In genomic region chr5:163563880-163564279, GRCh38 we compare ENCODE assay signal across 18 cellular contexts. TPM values are rescaled to one million over a fixed set of nuclear protein-coding genes. Genes with fewer than 3 reads are reported as not detected.
A peak's percentile ranks its signal among the peaks of the same experiment; 100 is the strongest.
DNase-seq lines count a peak whose midpoint lies in the region; ATAC-seq, FAIRE-seq and TF ChIP-seq lines count a peak whose summit lies in the region.
"Had no signal": no experiment of that assay in that cellular context is flagged by ENCODE, and none has a peak within 500 bp of the region (broad histone marks: within the 10 kb centered on the region; RNA-seq: fewer than 3 reads in every experiment).

No MANE protein-coding gene starts in this region.

- H2BK20ac ChIP-seq in H9 (ENCODE audit: low read depth, low read length, poor library complexity, severe bottlenecking) (no peak overlapping the region), H1 (ENCODE audit: low read length) (no peak overlapping the region)

- no peak overlapping the region for H3K9ac ChIP-seq in H9 (ENCODE audit: extremely low read depth, insufficient read length, low read length)
- H3K9ac ChIP-seq in H1 (replicated peaks in 1 of 4; ENCODE audit: extremely low read depth in 1 of 4, low read depth in 3 of 4, low read length in 3 of 4), result no peak overlapping the region
- H3K9ac ChIP-seq in iPS-20b (ENCODE audit: low read depth, low read length), result no peak overlapping the region

- H4K20me1 ChIP-seq in GM23338 (replicated peaks; ENCODE audit: insufficient read depth) (no peaks in the 10 kb centered on the region), H9 (ENCODE audit: control insufficient read depth, insufficient read depth, insufficient read length) (no peaks in the 10 kb centered on the region), H1 (replicated peaks in 1 of 2; ENCODE audit: control insufficient read depth in 1 of 2, insufficient read depth in 2 of 2, low read length in 2 of 2) (no peaks in the 10 kb centered on the region)

- H3K23ac ChIP-seq in H9 (ENCODE audit: insufficient read length, low read depth, low read length) (no peak overlapping the region), H1 (ENCODE audit: insufficient read length) (no peak overlapping the region)

- H2BK120ac ChIP-seq in H9 (ENCODE audit: low read depth, low read length, poor library complexity, severe bottlenecking) (no peak overlapping the region), H1 (replicated peaks; ENCODE audit: low read depth, low read length) (no peak overlapping the region)

- no peak overlapping the region for H2AK5ac ChIP-seq in H9 (ENCODE audit: insufficient read length, low read length)
- H2AK5ac ChIP-seq in H1 (ENCODE audit: low read depth, low read length), result no peak overlapping the region

- H3K79me2 ChIP-seq in GM23338 (replicated peaks; ENCODE audit: insufficient read depth) (no peaks in the 10 kb centered on the region), H9 (ENCODE audit: insufficient read depth, low read length) (no peaks in the 10 kb centered on the region), H1 (ENCODE audit: control insufficient read depth in 1 of 2, insufficient read depth in 2 of 2, low read length in 2 of 2) (no peaks in the 10 kb centered on the region)

- H3K79me1 ChIP-seq in H9 (ENCODE audit: insufficient read depth, low read depth, low read length, poor library complexity, severe bottlenecking) (no peaks in the 10 kb centered on the region), H1 (ENCODE audit: low read depth, low read length) (no peaks in the 10 kb centered on the region)

- H3K4me3 ChIP-seq in GM23338 (no peak overlapping the region), H1 (ENCODE audit: extremely low read depth in 1 of 4, insufficient read depth in 2 of 4, low read depth in 3 of 4, low read length in 4 of 4) (peak overlapping the region in 1 of 4 experiments; percentile 36; a peak in 2 of 8 replicates), iPS-20b (ENCODE audit: low read length) (peak overlapping the region; percentile 18; the same call in 1 of the 2 replicates), spleen (no peak overlapping the region)
- H3K4me3 ChIP-seq: K562 had no signal

- H3K14ac ChIP-seq in H9 (ENCODE audit: insufficient read depth, low read length), result no peak overlapping the region
- no peak overlapping the region for H3K14ac ChIP-seq in H1 (ENCODE audit: insufficient read length)

- H3K27ac ChIP-seq in GM23338 (ENCODE audit: low read depth) (no peak overlapping the region), H9 (ENCODE audit: insufficient read length, low read depth, low read length) (no peak overlapping the region), H1 (ENCODE audit: low read depth, low read length) (no peak overlapping the region), iPS-20b (ENCODE audit: low read length) (no peak overlapping the region), spleen (no peak overlapping the region)
- H3K27ac ChIP-seq: C4-2B, HL-60, RWPE1 had no signal

- no peak for FAIRE-seq in H1 (lab: Jason Lieb, UNC)

- H3K36me3 ChIP-seq in GM23338 (ENCODE audit: insufficient read depth) (no peaks in the 10 kb centered on the region), H1 (ENCODE audit: control insufficient read depth in 2 of 4, insufficient read depth in 4 of 4, low read length in 3 of 4) (no peaks in the 10 kb centered on the region), iPS-20b (ENCODE audit: insufficient read depth, low read depth, low read length) (no peaks in the 10 kb centered on the region), spleen (no peaks in the 10 kb centered on the region)

- peak; percentile 4 to 5; a peak in 1 of 4 replicates for TF ChIP-seq RAD21 in H1 (IDR thresholded peaks at IDR 0.05 in 1 of 2, conservative IDR thresholded peaks at IDR 0.05 in 1 of 2; ENCODE audit: low read depth in 2 of 2, low read length in 2 of 2)

- H3K9me3 ChIP-seq in H9 (ENCODE audit: control insufficient read depth, low read depth, low read length), result no peaks in the 10 kb centered on the region
- no peaks in the 10 kb centered on the region for H3K9me3 ChIP-seq in H1 (ENCODE audit: insufficient read depth in 2 of 2, low read depth in 1 of 2, low read length in 1 of 2)
- no peaks in the 10 kb centered on the region for H3K9me3 ChIP-seq in iPS-20b (ENCODE audit: insufficient read depth, low read depth, low read length)
- no peaks in the 10 kb centered on the region for H3K9me3 ChIP-seq in spleen

- intact Hi-C loops in spleen (cut with DNase I; ENCODE audit: low total_unique reads), result loop anchor here (2.0 to 10.0 kb wide), 2 partner anchors 451 to 939 kb away; no protein-coding TSS in a partner anchor

- H3K4me2 ChIP-seq in GM23338, result peak overlapping the region; percentile 27
- H3K4me2 ChIP-seq in H9 (ENCODE audit: insufficient read depth, insufficient read length, low read length), result peak overlapping the region; percentile 46
- peak overlapping the region; percentile 2 to 52; a peak in 2 of 4 replicates for H3K4me2 ChIP-seq in H1 (ENCODE audit: insufficient read depth in 1 of 2, low read depth in 2 of 2, low read length in 2 of 2)

- no peaks in the 10 kb centered on the region; the same call in 2 of the 3 replicates for H3K36me3 Mint-ChIP-seq in GM23338 (ENCODE audit: low read depth)
- H3K36me3 Mint-ChIP-seq in H9 (ENCODE audit: insufficient read depth in 1 of 3, low read depth in 3 of 3), result peaks cover 0 to 2% (median 0%) of the 10 kb centered on the region in 3 experiments; a peak in 1 of 7 replicates
- H3K36me3 Mint-ChIP-seq in activated CD4-positive, alpha-beta memory T cell treated with anti-CD3 and anti-CD28 coated beads, Interleukin-2, amount 10 ng/mL, durations not matched to agents 7 days and 5 days (ENCODE audit: low read depth), result no peaks in the 10 kb centered on the region
- H3K36me3 Mint-ChIP-seq: CD8-positive, alpha-beta T cell had no signal

- no peak for TF ChIP-seq EP300 in H1 (IDR thresholded peaks at IDR 0.05; ENCODE audit: borderline replicate concordance in 1 of 2, low read depth in 2 of 2, low read length in 2 of 2)

- peaks cover 10% of the 10 kb centered on the region for H3K23me2 ChIP-seq in H9 (ENCODE audit: insufficient read length, low read depth, low read length, poor library complexity, severe bottlenecking)
- H3K23me2 ChIP-seq in H1 (ENCODE audit: low read depth, low read length), result peaks cover 5% of the 10 kb centered on the region

- DNase-seq in GM23338 (ENCODE audit: low spot score) (peak; percentile 46), H9 (peak; percentile 39), H1 (ENCODE audit: low read depth in 1 of 2, low spot score in 2 of 2) (no peak), spleen (no peak), Ammon's horn (ENCODE audit: low spot score) (no peak), NCI-H526 (lab: John Stamatoyannopoulos, UW) (no peak)
- DNase-seq in activated CD4-positive, alpha-beta memory T cell treated with anti-CD3 and anti-CD28 coated beads, Interleukin-2, amount 10 ng/mL, durations not matched to agents 7 days and 5 days, result no peak
- DNase-seq: GOT3, NCI-H187 treated with DMSO at 0.1 percent for 48 hours, NCI-H524 treated with DMSO at 0.1 percent for 48 hours had no signal

- ATAC-seq in GM23338, result peak; percentile 56
- ATAC-seq: Panc1 had no signal

- H3K9me3 Mint-ChIP-seq in GM23338 (no peaks in the 10 kb centered on the region), H9 (no peaks in the 10 kb centered on the region)
- H3K9me3 Mint-ChIP-seq in activated CD4-positive, alpha-beta memory T cell treated with anti-CD3 and anti-CD28 coated beads, Interleukin-2, amount 10 ng/mL, durations not matched to agents 7 days and 5 days, result no peaks in the 10 kb centered on the region
- H3K9me3 Mint-ChIP-seq: CD8-positive, alpha-beta T cell had no signal

- H4K5ac ChIP-seq in H9 (ENCODE audit: insufficient read length, low read depth, low read length), result no peak overlapping the region
- H4K5ac ChIP-seq in H1 (ENCODE audit: insufficient read length, low read depth, low read length), result no peak overlapping the region

- H3K27me3 ChIP-seq in GM23338 (ENCODE audit: insufficient read depth) (peaks cover 32% of the 10 kb centered on the region), H9 (ENCODE audit: insufficient read depth, low read length) (no peaks in the 10 kb centered on the region; the same call in 1 of the 2 replicates), H1 (replicated peaks in 1 of 4; ENCODE audit: control insufficient read depth in 3 of 4, extremely low read depth in 1 of 4, insufficient read depth in 3 of 4, low read length in 3 of 4) (peaks cover 0 to 20% (median 14%) of the 10 kb centered on the region in 4 experiments; a peak in 4 of 7 replicates), iPS-20b (ENCODE audit: insufficient read depth, low read length) (peaks cover 44% of the 10 kb centered on the region), spleen (replicated peaks in 1 of 7) (peaks cover 0 to 43% (median 18%) of the 10 kb centered on the region in 7 donors)

- TF ChIP-seq POLR2A in H1 (IDR thresholded peaks at IDR 0.05; ENCODE audit: control extremely low read depth in 1 of 2, low read depth in 2 of 2, low read length in 2 of 2) (no peak), spleen (IDR thresholded peaks at IDR 0.05) (no peak)

- H3K4me3 Mint-ChIP-seq in GM23338 (no peak overlapping the region; the same call in 2 of the 3 replicates), H9 (no peak overlapping the region)
- no peak overlapping the region for H3K4me3 Mint-ChIP-seq in activated CD4-positive, alpha-beta memory T cell treated with anti-CD3 and anti-CD28 coated beads, Interleukin-2, amount 10 ng/mL, durations not matched to agents 7 days and 5 days
- H3K4me3 Mint-ChIP-seq: B cell; CD8-positive, alpha-beta T cell had no signal

- H2BK15ac ChIP-seq in H9 (ENCODE audit: low read depth, low read length), result no peak overlapping the region
- H2BK15ac ChIP-seq in H1 (ENCODE audit: low read length), result no peak overlapping the region

- H3K56ac ChIP-seq in H9 (ENCODE audit: insufficient read length, low read depth, low read length) (no peak overlapping the region), H1 (replicated peaks; ENCODE audit: insufficient read length, low read depth, low read length) (no peak overlapping the region)

- CTCF ChIA-PET in H1 (lab: Charles Lee; ENCODE audit: partially characterized antibody), result interaction anchor here (0.7 to 5.2 kb wide), 13 partner anchors 12 to 940 kb away, joined by 3 to 27 read pairs (median 4); no protein-coding TSS in a partner anchor
- CTCF ChIA-PET in activated CD4-positive, alpha-beta memory T cell treated with anti-CD3 and anti-CD28 coated beads, Interleukin-2, amount 10 ng/mL, durations not matched to agents 7 days and 5 days (lab: Charles Lee), result interaction anchor here (1.0 to 2.1 kb wide), 4 partner anchors 10 to 940 kb away, joined by 3 to 11 read pairs (median 6); no protein-coding TSS in a partner anchor

- no peak overlapping the region for H3K18ac ChIP-seq in H9 (ENCODE audit: insufficient read length, low read depth, low read length)
- H3K18ac ChIP-seq in H1 (ENCODE audit: extremely low read depth, low read length), result no peak overlapping the region

- peaks cover 11% of the 10 kb centered on the region for H3F3A ChIP-seq in GM23338 (replicated peaks; ENCODE audit: low read depth)

- WGBS in H9 (ENCODE audit: extremely low coverage, insufficient read length, low lambda C conversion rate), result no CpG with 5 or more reads among the region's 3 CpGs
- WGBS in H1 (ENCODE audit: extremely low coverage in 1 of 2, insufficient coverage in 1 of 2, insufficient read length in 1 of 2, insufficient replicate concordance in 2 of 2, low coverage in 1 of 2, low lambda C conversion rate in 2 of 2, missing lambda C conversion rate in 1 of 2), 2 experiments, result 31% methylated on average over 3 of the region's 3 CpGs; no CpG with 5 or more reads in 1 of the 2 experiments
- WGBS in spleen, 5 donors, result 76 to 87% (median 84%) methylated on average over 3 of the region's 3 CpGs

- H3K4ac ChIP-seq in H9 (ENCODE audit: low read depth, low read length) (no peak overlapping the region), H1 (replicated peaks; ENCODE audit: insufficient read length, low read depth, low read length) (no peak overlapping the region)

- POLR2A ChIA-PET in H1 (lab: Charles Lee; ENCODE audit: partially characterized antibody), result interaction anchor here (1.0 kb wide), 1 partner anchor 41 kb away, joined by 3 read pairs; no protein-coding TSS in a partner anchor
- POLR2A ChIA-PET in activated CD4-positive, alpha-beta memory T cell treated with anti-CD3 and anti-CD28 coated beads, Interleukin-2, amount 10 ng/mL, durations not matched to agents 7 days and 5 days (lab: Charles Lee), result no interaction called here

- no peak overlapping the region for H4K91ac ChIP-seq in H9 (ENCODE audit: insufficient read length, low read depth, low read length)
- H4K91ac ChIP-seq in H1 (replicated peaks; ENCODE audit: insufficient read length, low read length), result no peak overlapping the region

- no peak overlapping the region for H3T11ph ChIP-seq in H9 (ENCODE audit: low read length)

- H3K27me3 Mint-ChIP-seq in GM23338 (ENCODE audit: insufficient read depth, low read depth, poor library complexity) (peaks cover 30% of the 10 kb centered on the region), H9 (ENCODE audit: low read depth) (peaks cover 40% of the 10 kb centered on the region)
- H3K27me3 Mint-ChIP-seq in activated CD4-positive, alpha-beta memory T cell treated with anti-CD3 and anti-CD28 coated beads, Interleukin-2, amount 10 ng/mL, durations not matched to agents 7 days and 5 days, result peaks cover 52% of the 10 kb centered on the region

- H2BK12ac ChIP-seq in H9 (ENCODE audit: insufficient read length, low read depth, low read length) (no peak overlapping the region), H1 (ENCODE audit: low read depth, low read length) (no peak overlapping the region)

- H2AFZ ChIP-seq in GM23338, result no peak overlapping the region
- no peak overlapping the region for H2AFZ ChIP-seq in H9 (ENCODE audit: low read length)
- no peak overlapping the region for H2AFZ ChIP-seq in H1 (ENCODE audit: low read length)

- H3K4me1 Mint-ChIP-seq in GM23338 (peaks cover 46% of the 10 kb centered on the region), H9 (peaks cover 46 to 47% of the 10 kb centered on the region in 2 experiments)
- peaks cover 22% of the 10 kb centered on the region for H3K4me1 Mint-ChIP-seq in activated CD4-positive, alpha-beta memory T cell treated with anti-CD3 and anti-CD28 coated beads, Interleukin-2, amount 10 ng/mL, durations not matched to agents 7 days and 5 days

- H2BK5ac ChIP-seq in H9 (ENCODE audit: insufficient read length, low read length), result no peak overlapping the region
- H2BK5ac ChIP-seq in H1 (ENCODE audit: low read depth, low read length), result no peak overlapping the region

- TF ChIP-seq CTCF in GM23338 (conservative IDR thresholded peaks at IDR 0.05; ENCODE audit: low read depth in 2 of 2) (no peak), H9 (conservative IDR thresholded peaks at IDR 0.05) (no peak), H1 (IDR thresholded peaks at IDR 0.05; ENCODE audit: control extremely low read depth in 1 of 3, insufficient read depth in 1 of 3, low read depth in 1 of 3, low read length in 3 of 3) (no peak), spleen (IDR thresholded peaks at IDR 0.05 in 8 of 11, conservative IDR thresholded peaks at IDR 0.05 in 3 of 11) (no peak)

- H3K9me2 ChIP-seq in GM23338 (ENCODE audit: insufficient read depth), result no peaks in the 10 kb centered on the region

- H3K27ac Mint-ChIP-seq in GM23338 (no peak overlapping the region), H9 (no peak overlapping the region; a peak in 1 of 7 replicates)
- H3K27ac Mint-ChIP-seq in activated CD4-positive, alpha-beta memory T cell treated with anti-CD3 and anti-CD28 coated beads, Interleukin-2, amount 10 ng/mL, durations not matched to agents 7 days and 5 days, result no peak overlapping the region
- H3K27ac Mint-ChIP-seq: B cell; CD8-positive, alpha-beta T cell had no signal

- H3K4me1 ChIP-seq in GM23338 (ENCODE audit: insufficient read depth) (peaks cover 43% of the 10 kb centered on the region), H9 (ENCODE audit: insufficient read depth, low read length) (peaks cover 7% of the 10 kb centered on the region; the same call in 1 of the 2 replicates), H1 (replicated peaks in 1 of 4; ENCODE audit: control insufficient read depth in 3 of 4, insufficient read depth in 4 of 4, low read length in 3 of 4) (peaks cover 8 to 25% (median 18%) of the 10 kb centered on the region in 4 experiments; a peak in 6 of 7 replicates), iPS-20b (ENCODE audit: insufficient read depth, low read length) (peaks cover 21% of the 10 kb centered on the region; the same call in 1 of the 2 replicates), spleen (peaks cover 7 to 30% (median 22%) of the 10 kb centered on the region in 6 donors)

- H4K8ac ChIP-seq in H9 (replicated peaks; ENCODE audit: insufficient read length, low read depth, low read length), result no peak overlapping the region
- no peak overlapping the region for H4K8ac ChIP-seq in H1 (ENCODE audit: extremely low read depth, insufficient read depth, low read length)

RNA-seq across cellular contexts. Expression of gene MAT2B, which starts 58.5 kb away (rescaled TPM):
- total RNA-seq in GM23338 (2014; rRNA removed; shearing (Covaris generic)), result 110 and 120 TPM in 2 replicates
- polyA plus RNA-seq in GM23338 (2016; fragmentation: Nextera tagmentation; extraction: Ambion mirVana), result 75.7 and 81.4 TPM in 2 replicates
- total RNA-seq in H9 (2021), result 48.4 and 49.1 TPM in 2 replicates
- 64.1 and 65.2 TPM in 2 replicates for total RNA-seq in H1 (2021; fragmentation: NEBNext Ultra II Directional; extraction: Animal tissue kit (Norgen Biotek cat#: 25700))
- polyA plus RNA-seq in H1 (2011; rRNA removed), result 18.7 and 33.9 TPM in 2 replicates
- 45.9 TPM for polyA plus RNA-seq in H1 (2011; cell fraction: cytosol; rRNA removed)
- 19.2 TPM for polyA plus RNA-seq in H1 (2011; cell fraction: nucleus; rRNA removed)
- 45.1 to 66.2 TPM (median 56.0 TPM) in 4 replicates for polyA plus RNA-seq in H1 (2012, experiment 1 of 2)
- 8.1 TPM for polyA plus RNA-seq in H1 (2012, experiment 2 of 2)
- 37.6 TPM for polyA plus RNA-seq in H1 (2013, experiment 1 of 2)
- polyA plus RNA-seq in H1 (2013, experiment 2 of 2), result 37.6 TPM
- 51.2 and 74.4 TPM in 2 replicates for polyA minus RNA-seq in H1 (2011; rRNA and poly(A)+ RNA removed)
- 32.3 TPM for polyA minus RNA-seq in H1 (2011; cell fraction: cytosol; rRNA and poly(A)+ RNA removed)
- 43.0 TPM for polyA minus RNA-seq in H1 (2011; cell fraction: nucleus; rRNA and poly(A)+ RNA removed)
- 100 to 1,000 TPM in 2 of 7 donors, 10 to 100 TPM in 5; 70.8 to 110 (median 97.6) TPM for total RNA-seq in spleen
- polyA plus RNA-seq in spleen, result 10 to 100 TPM; 61.6 to 90.4 (median 85.7) TPM
- total RNA-seq in activated CD4-positive, alpha-beta memory T cell treated with anti-CD3 and anti-CD28 coated beads, Interleukin-2, amount 10 ng/mL, durations not matched to agents 7 days and 5 days, result 100 to 1,000 TPM; 112 to 119 TPM

Comparison
In these comparisons a context has a peak if more than half of its experiments do, and no peak if none do; other contexts are left out.
1. DNase-seq: peak in GM23338 (single experiment) and H9 (single experiment); none in H1 (0 of 2), spleen (single experiment), Ammon's horn (single experiment), activated CD4-positive, alpha-beta memory T cell treated with anti-CD3 and anti-CD28 coated beads, Interleukin-2, amount 10 ng/mL, durations not matched to agents 7 days and 5 days (single experiment) and NCI-H526 (0 of 2).
2. Peak in every context shown above with its lines, with median percentiles within 50 percentile points of each other: H3K4me2 ChIP-seq.